ENCODE assay signal across 34 cellular contexts in the genomic region with DNA sequence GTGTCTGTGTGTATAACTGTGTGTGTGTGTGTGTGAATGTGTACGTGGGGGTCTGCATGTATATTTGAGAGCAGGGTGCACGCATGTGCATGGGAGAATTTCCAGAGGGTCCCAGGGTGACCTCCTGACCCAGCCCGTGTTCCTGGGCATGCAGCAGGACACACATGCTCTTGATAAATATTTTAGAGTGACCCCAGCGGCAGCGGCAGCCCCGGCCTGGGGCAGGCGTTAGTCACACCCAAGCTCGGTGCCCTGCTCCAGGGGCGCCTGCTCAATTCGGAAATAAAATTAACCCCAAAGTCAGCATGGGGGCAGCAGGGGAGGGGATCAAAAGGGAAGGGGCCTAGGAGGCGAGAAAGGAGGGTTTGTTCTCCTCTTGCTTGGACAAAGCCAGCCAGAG.
"Had no signal": no experiment of that assay in that cellular context is flagged by ENCODE, and none has a peak within 500 bp of the region (broad histone marks: within the 10 kb centered on the region; RNA-seq: fewer than 3 reads in every experiment).

No MANE protein-coding gene starts in this region.

- H3K27ac ChIP-seq: body of pancreas, breast epithelium, cardiac muscle cell, coronary artery, dorsolateral prefrontal cortex, esophagus muscularis mucosa, gastroesophageal sphincter, heart right ventricle, WERI-Rb-1 had no signal

- H3K4me1 ChIP-seq: body of pancreas, breast epithelium, esophagus muscularis mucosa, gastroesophageal sphincter, heart right ventricle had no signal

- H3K4me3 ChIP-seq: body of pancreas, breast epithelium, cardiac muscle cell, coronary artery, dorsolateral prefrontal cortex, esophagus muscularis mucosa, gastroesophageal sphincter, heart right ventricle had no signal

- DNase-seq: activated B cell treated with CpG ODN at 0.5 μM for 24 hours; activated CD4-positive, alpha-beta T cell treated with anti-CD3 and anti-CD28 coated beads for 48 hours; activated CD4-positive, alpha-beta T cell treated with anti-CD3 and anti-CD28 coated beads, Interleukin-2, amount 50 U/mL, for 1 hour; activated CD4-positive, alpha-beta T cell treated with anti-CD3 and anti-CD28 coated beads, Interleukin-2, amount 50 U/mL, for 48 hours; activated CD8-positive, alpha-beta memory T cell treated with anti-CD3 and anti-CD28 coated beads for 24 hours; activated CD8-positive, alpha-beta T cell treated with anti-CD3 and anti-CD28 coated beads for 36 hours; activated effector memory CD4-positive, alpha-beta T cell treated with Interleukin-2 at 50 U/mL for 16 hours; activated gamma-delta T cell treated with Interleukin-2 at 50 U/mL for 16 hours; activated naive CD4-positive, alpha-beta T cell treated with anti-CD3 and anti-CD28 coated beads, Interleukin-2, amount 50 U/mL, for 16 hours; activated naive CD4-positive, alpha-beta T cell treated with Interleukin-2 at 50 U/mL for 16 hours; activated T-cell treated with anti-CD3 and anti-CD28 coated beads, Interleukin-2, amount 50 U/mL, for 4 hours; amniotic stem cell; anterior cingulate cortex; body of pancreas; dorsolateral prefrontal cortex; effector memory CD4-positive, alpha-beta T cell; erythroblast; foreskin melanocyte; heart right ventricle; T-helper 1 cell; T-helper 17 cell; T1000; WERI-Rb-1 had no signal

- H3K4me1 Mint-ChIP-seq: activated B cell treated with CpG ODN at 0.5 μM for 24 hours; activated T-helper 17 cell treated with anti-CD3 and anti-CD28 coated beads, Interleukin-2, amount 50 U/mL, for 72 hours; central memory CD8-positive, alpha-beta T cell; T-helper 17 cell had no signal

- H3K9me3 Mint-ChIP-seq: activated CD8-positive, alpha-beta T cell treated with anti-CD3 and anti-CD28 coated beads for 36 hours; activated T-cell treated with anti-CD3 and anti-CD28 coated beads, Interleukin-2, amount 50 U/mL, for 4 hours; activated T-helper 17 cell treated with anti-CD3 and anti-CD28 coated beads, Interleukin-2, amount 50 U/mL, for 72 hours; central memory CD8-positive, alpha-beta T cell; dendritic cell treated with granulocyte-macrophage colony-stimulating factor and Interleukin-4, amounts not matched to agents 40 ng/mL and 50 ng/mL, for 4 days; T-helper 2 cell treated with Interferon-gamma antibody and Interleukin-4, amounts not matched to agents 5 μg/mL and 100 μg/mL, for 36 hours had no signal

- H3K9me3 ChIP-seq: body of pancreas, breast epithelium, esophagus muscularis mucosa, gastroesophageal sphincter, heart right ventricle had no signal

- ATAC-seq: activated CD4-positive, CD25-positive, alpha-beta regulatory T cell treated with anti-CD3 and anti-CD28 coated beads, Interleukin-2, amount 50 U/mL, for 24 hours; activated CD8-positive, alpha-beta T cell treated with anti-CD3 and anti-CD28 coated beads for 36 hours; activated T-cell treated with anti-CD3 and anti-CD28 coated beads, Interleukin-2, amount 50 U/mL, for 4 hours; activated T-helper 17 cell treated with anti-CD3 and anti-CD28 coated beads, Interleukin-2, amount 50 U/mL, for 72 hours; body of pancreas; gastroesophageal sphincter; heart right ventricle; T-helper 17 cell had no signal

- H3K27ac Mint-ChIP-seq: activated B cell treated with CpG ODN at 0.5 μM for 24 hours; activated CD8-positive, alpha-beta T cell treated with anti-CD3 and anti-CD28 coated beads for 36 hours; activated naive CD8-positive, alpha-beta T cell; activated T-helper 17 cell treated with anti-CD3 and anti-CD28 coated beads, Interleukin-2, amount 50 U/mL, for 72 hours; dendritic cell treated with granulocyte-macrophage colony-stimulating factor and Interleukin-4, amounts not matched to agents 40 ng/mL and 50 ng/mL, for 4 days; T-helper 17 cell; T-helper 2 cell treated with Interferon-gamma antibody and Interleukin-4, amounts not matched to agents 5 μg/mL and 100 μg/mL, for 36 hours had no signal

- H3K4me3 Mint-ChIP-seq: activated B cell treated with CpG ODN at 0.5 μM for 24 hours; activated CD8-positive, alpha-beta T cell treated with anti-CD3 and anti-CD28 coated beads for 36 hours; activated naive CD8-positive, alpha-beta T cell; activated T-cell treated with anti-CD3 and anti-CD28 coated beads, Interleukin-2, amount 50 U/mL, for 4 hours; activated T-helper 17 cell treated with anti-CD3 and anti-CD28 coated beads, Interleukin-2, amount 50 U/mL, for 72 hours; central memory CD8-positive, alpha-beta T cell; dendritic cell treated with granulocyte-macrophage colony-stimulating factor and Interleukin-4, amounts not matched to agents 40 ng/mL and 50 ng/mL, for 4 days; T-helper 17 cell; T-helper 2 cell treated with Interferon-gamma antibody and Interleukin-4, amounts not matched to agents 5 μg/mL and 100 μg/mL, for 36 hours had no signal

- H3K36me3 ChIP-seq: breast epithelium, cardiac muscle cell, esophagus muscularis mucosa, gastroesophageal sphincter, heart right ventricle, WERI-Rb-1 had no signal

- H3K36me3 Mint-ChIP-seq: activated naive CD8-positive, alpha-beta T cell had no signal

- H3K27me3 ChIP-seq: body of pancreas, cardiac muscle cell had no signal
